ENCODE assay signal across 19 cellular contexts in genomic region chr2:221200184-221200839, GRCh38.
DNase-seq lines count a peak whose midpoint lies in the region; ATAC-seq and TF ChIP-seq lines count a peak whose summit lies in the region.
"Had no signal": no experiment of that assay in that cellular context is flagged by ENCODE, and none has a peak within 500 bp of the region (broad histone marks: within the 10 kb centered on the region; RNA-seq: fewer than 3 reads in every experiment).

No MANE protein-coding gene starts in this region.

- TF ChIP-seq CTCF in OCI-LY7 (conservative IDR thresholded peaks at IDR 0.05; ENCODE audit: low read length): no peak

- H3K27ac ChIP-seq in OCI-LY7 (ENCODE audit: low read depth, low read length, poor library complexity, severe bottlenecking) (peak overlapping the region; percentile 38), caudate nucleus (ENCODE audit: low read depth, low read length) (no peak overlapping the region)
- H3K27ac ChIP-seq: SJSA1 had no signal

- POLR2A ChIA-PET in OCI-LY7 (lab: Charles Lee): interaction anchor here (0.7 to 4.0 kb wide), 10 partner anchors 9 to 215 kb away, joined by 3 to 19 read pairs (median 4); no protein-coding TSS in a partner anchor

- BruUV-seq in OCI-LY7 (replicated peaks; lab: Mats Ljungman, UMichigan): no TSS peak

- no peaks in the 10 kb centered on the region for H3K79me2 ChIP-seq in OCI-LY7 (ENCODE audit: insufficient read depth, low read depth, low read length)

- CTCF ChIA-PET in OCI-LY7 (lab: Charles Lee; ENCODE audit: unreplicated experiment): no interaction called here

- H2AFZ ChIP-seq in OCI-LY7 (ENCODE audit: low read length): peak overlapping the region; percentile 81

- no peaks in the 10 kb centered on the region for H3K36me3 ChIP-seq in OCI-LY7 (ENCODE audit: insufficient read depth, low read length)
- H3K36me3 ChIP-seq: BE2C, SJSA1 had no signal

- no peaks in the 10 kb centered on the region for H4K20me1 ChIP-seq in OCI-LY7 (ENCODE audit: insufficient read depth, low read length)

- no peaks in the 10 kb centered on the region; the same call in 1 of the 2 replicates for H3K9me3 ChIP-seq in OCI-LY7 (ENCODE audit: low read length)
- H3K9me3 ChIP-seq: BE2C, SJSA1 had no signal

- no peak overlapping the region for H3K4me3 ChIP-seq in OCI-LY7 (ENCODE audit: low read depth, low read length, poor library complexity, severe bottlenecking)
- H3K4me3 ChIP-seq: K562, SJSA1 had no signal

- ATAC-seq in GM21423 (IDR thresholded peaks at IDR 0.05; ENCODE audit: unreplicated experiment): no peak
- ATAC-seq: K562 had no signal

- H3K4me1 ChIP-seq in OCI-LY7 (ENCODE audit: insufficient read depth, low read length, poor library complexity, severe bottlenecking): peaks cover 72% of the 10 kb centered on the region
- H3K4me1 ChIP-seq: BE2C, SJSA1 had no signal

- intact Hi-C loops in OCI-LY7 (cut with micrococcal nuclease; ENCODE audit: unreplicated experiment): loop anchor here (5.0 to 10.0 kb wide), 2 partner anchors 94 to 372 kb away; partner anchors contain the start of gene EPHA4

- peak overlapping the region; percentile 41 for H3K4me2 ChIP-seq in OCI-LY7 (ENCODE audit: low read length)

- DNase-seq in DMS153 treated with DMSO at 0.1 percent for 48 hours (lab: John Stamatoyannopoulos, UW; ENCODE audit: unreplicated experiment) (peak; percentile 26), NCI-H2029 (lab: John Stamatoyannopoulos, UW) (peak; percentile 18), OCI-LY7 (ENCODE audit: low spot score) (peak; percentile 57), left kidney (ENCODE audit: low read depth, low spot score) (peak; percentile 7), caudate nucleus (lab: John Stamatoyannopoulos, UW) (no peak), GDM1 (lab: John Stamatoyannopoulos, UW) (no peak)
- DNase-seq: ACHN; BE2C; CD4-positive, alpha-beta T cell; HCEC 1CT; MV-4-11; NCI-H1417 treated with DMSO at 0.1 percent for 48 hours; NCI-H1930; NCI-H226; NCI-H526 treated with DMSO at 0.1 percent for 48 hours; SW 1271 had no signal

- H3K9me2 ChIP-seq in OCI-LY7 (ENCODE audit: insufficient read depth, low read length): no peaks in the 10 kb centered on the region

Comparison
In these comparisons a context has a peak if more than half of its experiments do, and no peak if none do; other contexts are left out.
1. DNase-seq: peak in DMS153 treated with DMSO at 0.1 percent for 48 hours (single experiment), NCI-H2029 (single experiment), OCI-LY7 (single experiment) and left kidney (single experiment); none in caudate nucleus (0 of 61) and GDM1 (single experiment).